In genomic region chr4:38821739-38822138, GRCh38 we compare ENCODE assay signal across 20 cellular contexts. TPM values are rescaled to one million over a fixed set of nuclear protein-coding genes. Genes with fewer than 3 reads are reported as not detected.
A peak's percentile ranks its signal among the peaks of the same experiment; 100 is the strongest.
DNase-seq lines count a peak whose midpoint lies in the region; ATAC-seq and TF ChIP-seq lines count a peak whose summit lies in the region.
"Had no signal": no experiment of that assay in that cellular context is flagged by ENCODE, and none has a peak within 500 bp of the region (broad histone marks: within the 10 kb centered on the region; RNA-seq: fewer than 3 reads in every experiment).

No MANE protein-coding gene starts in this region.

- H3K4me2 ChIP-seq in OCI-LY3 (ENCODE audit: low read length) (no peak overlapping the region), smooth muscle cell (no peak overlapping the region)

- H2AFZ ChIP-seq in OCI-LY3 (ENCODE audit: low read depth, low read length) (no peak overlapping the region), smooth muscle cell (ENCODE audit: low read depth) (no peak overlapping the region)

- H3K9me3 Mint-ChIP-seq in activated CD8-positive, alpha-beta T cell treated with anti-CD3 and anti-CD28 coated beads for 36 hours, result peaks cover 8% of the 10 kb centered on the region

- H3K4me1 Mint-ChIP-seq in activated CD8-positive, alpha-beta T cell treated with anti-CD3 and anti-CD28 coated beads for 36 hours (ENCODE audit: low read depth), result peaks cover 13% of the 10 kb centered on the region

- H3K4me1 ChIP-seq in OCI-LY3 (ENCODE audit: low read length), result peaks cover 48% of the 10 kb centered on the region
- H3K4me1 ChIP-seq in smooth muscle cell (ENCODE audit: low read depth), result no peaks in the 10 kb centered on the region
- H3K4me1 ChIP-seq: HAP-1 had no signal

- no peak overlapping the region for H3K4me3 Mint-ChIP-seq in activated CD8-positive, alpha-beta T cell treated with anti-CD3 and anti-CD28 coated beads for 36 hours
- H3K4me3 Mint-ChIP-seq: CD8-positive, alpha-beta T cell; T-helper 1 cell treated with Interleukin-12 subunit alpha and Interleukin-12 subunit beta and Interleukin-4 antibody, amounts not matched to agents 30 μg/mL and 1 μg/mL, for 36 hours had no signal

- H3K36me3 Mint-ChIP-seq in activated CD8-positive, alpha-beta T cell treated with anti-CD3 and anti-CD28 coated beads for 36 hours (ENCODE audit: low read depth), result peaks cover 3% of the 10 kb centered on the region
- H3K36me3 Mint-ChIP-seq: CD8-positive, alpha-beta T cell had no signal

- peak; percentile 42 for DNase-seq in HCEC 1CT
- peak; percentile 18 for DNase-seq in epithelial cell of esophagus (ENCODE audit: low read depth)
- DNase-seq in smooth muscle cell (lab: John Stamatoyannopoulos, UW; ENCODE audit: unreplicated experiment), result no peak
- no peak for DNase-seq in retina
- DNase-seq in NK-92 treated with Interleukin-12 subunit alpha and Interleukin-12 subunit beta, amount 100 ng/mL, for 24 hours (lab: John Stamatoyannopoulos, UW), result no peak
- no peak for DNase-seq in activated CD8-positive, alpha-beta T cell treated with anti-CD3 and anti-CD28 coated beads for 36 hours
- DNase-seq: CD8-positive, alpha-beta T cell; KBM-7; NCI-H1048; NCI-H1436 treated with DMSO at 0.1 percent for 48 hours; NCI-H2029 treated with DMSO at 0.1 percent for 48 hours; NCI-H510A treated with DMSO at 0.1 percent for 48 hours; SHP77 treated with DMSO at 0.1 percent for 48 hours had no signal

- H3K27ac Mint-ChIP-seq in activated CD8-positive, alpha-beta T cell treated with anti-CD3 and anti-CD28 coated beads for 36 hours, result no peak overlapping the region
- H3K27ac Mint-ChIP-seq: CD8-positive, alpha-beta T cell; T-helper 1 cell treated with Interleukin-12 subunit alpha and Interleukin-12 subunit beta and Interleukin-4 antibody, amounts not matched to agents 30 μg/mL and 1 μg/mL, for 36 hours had no signal

- H3K36me3 ChIP-seq in OCI-LY3 (replicated peaks; ENCODE audit: low read depth, low read length) (peaks cover 47% of the 10 kb centered on the region), smooth muscle cell (ENCODE audit: low read depth) (no peaks in the 10 kb centered on the region)
- H3K36me3 ChIP-seq: HAP-1 had no signal

- H3K9ac ChIP-seq in OCI-LY3 (ENCODE audit: low read length), result no peak overlapping the region
- no peak overlapping the region for H3K9ac ChIP-seq in smooth muscle cell (ENCODE audit: low read depth)

- H4K20me1 ChIP-seq in OCI-LY3 (ENCODE audit: insufficient read depth, low read length), result no peaks in the 10 kb centered on the region
- no peaks in the 10 kb centered on the region for H4K20me1 ChIP-seq in smooth muscle cell (ENCODE audit: low read depth)

- intact Hi-C loops in activated CD8-positive, alpha-beta T cell treated with anti-CD3 and anti-CD28 coated beads for 36 hours (cut with micrococcal nuclease), result no loop called here

- CTCF ChIA-PET in activated CD8-positive, alpha-beta T cell treated with anti-CD3 and anti-CD28 coated beads for 36 hours (lab: Charles Lee), result interaction anchor here (2.9 kb wide), 1 partner anchor 39 kb away, joined by 10 read pairs; no protein-coding TSS in a partner anchor

- POLR2A ChIA-PET in activated CD8-positive, alpha-beta T cell treated with anti-CD3 and anti-CD28 coated beads for 36 hours (lab: Charles Lee), result no interaction called here

- H3K4me3 ChIP-seq in OCI-LY3 (ENCODE audit: low read length), result no peak overlapping the region
- H3K4me3 ChIP-seq in epithelial cell of esophagus (ENCODE audit: low read length), result no peak overlapping the region
- no peak overlapping the region for H3K4me3 ChIP-seq in smooth muscle cell
- H3K4me3 ChIP-seq: HAP-1 had no signal

- H3K79me2 ChIP-seq in OCI-LY3 (ENCODE audit: low read length) (peaks cover 2% of the 10 kb centered on the region; the same call in 1 of the 2 replicates), smooth muscle cell (ENCODE audit: low read depth) (no peaks in the 10 kb centered on the region)

- H3F3A ChIP-seq in smooth muscle cell (ENCODE audit: low read depth), result no peaks in the 10 kb centered on the region

- no peak for TF ChIP-seq CTCF in OCI-LY3 (IDR thresholded peaks at IDR 0.05; ENCODE audit: low read depth, low read length)
- TF ChIP-seq CTCF in epithelial cell of esophagus (IDR thresholded peaks at IDR 0.05; ENCODE audit: insufficient read depth, low read depth, low read length, missing control alignments), result no peak
- no peak for TF ChIP-seq CTCF in smooth muscle cell (IDR thresholded peaks at IDR 0.05; ENCODE audit: borderline replicate concordance, insufficient read depth, poor library complexity, severe bottlenecking)
- TF ChIP-seq CTCF in activated CD8-positive, alpha-beta T cell treated with anti-CD3 and anti-CD28 coated beads for 36 hours (IDR thresholded peaks at IDR 0.05), result no peak

- peaks cover 10% of the 10 kb centered on the region; the same call in 1 of the 2 replicates for H3K9me3 ChIP-seq in OCI-LY3 (ENCODE audit: insufficient read depth, low read length)
- no peaks in the 10 kb centered on the region for H3K9me3 ChIP-seq in smooth muscle cell (replicated peaks; ENCODE audit: low read depth)
- H3K9me3 ChIP-seq: HAP-1 had no signal

- 72% methylated on average over 3 of the region's 3 CpGs for WGBS in smooth muscle cell (ENCODE audit: low lambda C conversion rate)

- no peaks in the 10 kb centered on the region for H3K27me3 ChIP-seq in OCI-LY3 (ENCODE audit: low read depth, low read length)
- H3K27me3 ChIP-seq in smooth muscle cell (ENCODE audit: low read depth), result no peaks in the 10 kb centered on the region

- no peaks in the 10 kb centered on the region for H3K27me3 Mint-ChIP-seq in activated CD8-positive, alpha-beta T cell treated with anti-CD3 and anti-CD28 coated beads for 36 hours

- no peak for ATAC-seq in GM21515 (IDR thresholded peaks at IDR 0.05; ENCODE audit: unreplicated experiment)
- ATAC-seq in activated CD8-positive, alpha-beta T cell treated with anti-CD3 and anti-CD28 coated beads for 36 hours, result no peak
- ATAC-seq: CD8-positive, alpha-beta T cell had no signal

- H3K27ac ChIP-seq in OCI-LY3 (ENCODE audit: low read length) (peak overlapping the region; percentile 97; the same call in 1 of the 2 replicates), smooth muscle cell (ENCODE audit: low read depth) (peak overlapping the region; percentile 63)

RNA-seq across cellular contexts. Expression of gene TLR1, which starts 17.1 kb away (rescaled TPM):
- total RNA-seq in smooth muscle cell, result 2.0 and 8.4 TPM in 2 replicates
- polyA plus RNA-seq in smooth muscle cell, result 0.54 and 0.99 TPM in 2 replicates
- total RNA-seq in activated CD8-positive, alpha-beta T cell treated with anti-CD3 and anti-CD28 coated beads for 36 hours, result 1 to 10 TPM; 1.5 to 1.9 TPM
- total RNA-seq: G401 had no signal

RNA-seq across cellular contexts. Expression of gene TLR6, which starts 34.9 kb away (rescaled TPM):
- 4.4 and 8.9 TPM in 2 replicates for total RNA-seq in smooth muscle cell
- polyA plus RNA-seq in smooth muscle cell, result 0.17 and 0.89 TPM in 2 replicates
- 1 to 10 TPM; 1.6 to 2.0 TPM for total RNA-seq in activated CD8-positive, alpha-beta T cell treated with anti-CD3 and anti-CD28 coated beads for 36 hours

RNA-seq across cellular contexts. Expression of gene TLR10, which starts 38.9 kb away (rescaled TPM):
- total RNA-seq in smooth muscle cell, result not detected in 2 replicates
- polyA plus RNA-seq in smooth muscle cell, result not detected in 2 replicates
- total RNA-seq in activated CD8-positive, alpha-beta T cell treated with anti-CD3 and anti-CD28 coated beads for 36 hours, result under 1 TPM; 0.11 to 0.22 TPM
- total RNA-seq: G401 had no signal
- polyA plus RNA-seq: AG04450, BJ had no signal

RNA-seq across cellular contexts. Expression of gene FAM114A1, which starts 45.9 kb away (rescaled TPM):
- 226 and 363 TPM in 2 replicates for total RNA-seq in smooth muscle cell
- 207 and 213 TPM in 2 replicates for polyA plus RNA-seq in smooth muscle cell
- under 1 TPM; 0.16 to 0.20 TPM for total RNA-seq in activated CD8-positive, alpha-beta T cell treated with anti-CD3 and anti-CD28 coated beads for 36 hours
- total RNA-seq: CD8-positive, alpha-beta T cell had no signal

Comparison
In these comparisons a context has a peak if more than half of its experiments do, and no peak if none do; other contexts are left out.
1. DNase-seq: peak in HCEC 1CT (single experiment) and epithelial cell of esophagus (single experiment); none in smooth muscle cell (single experiment), retina (single experiment), NK-92 treated with Interleukin-12 subunit alpha and Interleukin-12 subunit beta, amount 100 ng/mL, for 24 hours (single experiment) and activated CD8-positive, alpha-beta T cell treated with anti-CD3 and anti-CD28 coated beads for 36 hours (single experiment).